In the genomic region with DNA sequence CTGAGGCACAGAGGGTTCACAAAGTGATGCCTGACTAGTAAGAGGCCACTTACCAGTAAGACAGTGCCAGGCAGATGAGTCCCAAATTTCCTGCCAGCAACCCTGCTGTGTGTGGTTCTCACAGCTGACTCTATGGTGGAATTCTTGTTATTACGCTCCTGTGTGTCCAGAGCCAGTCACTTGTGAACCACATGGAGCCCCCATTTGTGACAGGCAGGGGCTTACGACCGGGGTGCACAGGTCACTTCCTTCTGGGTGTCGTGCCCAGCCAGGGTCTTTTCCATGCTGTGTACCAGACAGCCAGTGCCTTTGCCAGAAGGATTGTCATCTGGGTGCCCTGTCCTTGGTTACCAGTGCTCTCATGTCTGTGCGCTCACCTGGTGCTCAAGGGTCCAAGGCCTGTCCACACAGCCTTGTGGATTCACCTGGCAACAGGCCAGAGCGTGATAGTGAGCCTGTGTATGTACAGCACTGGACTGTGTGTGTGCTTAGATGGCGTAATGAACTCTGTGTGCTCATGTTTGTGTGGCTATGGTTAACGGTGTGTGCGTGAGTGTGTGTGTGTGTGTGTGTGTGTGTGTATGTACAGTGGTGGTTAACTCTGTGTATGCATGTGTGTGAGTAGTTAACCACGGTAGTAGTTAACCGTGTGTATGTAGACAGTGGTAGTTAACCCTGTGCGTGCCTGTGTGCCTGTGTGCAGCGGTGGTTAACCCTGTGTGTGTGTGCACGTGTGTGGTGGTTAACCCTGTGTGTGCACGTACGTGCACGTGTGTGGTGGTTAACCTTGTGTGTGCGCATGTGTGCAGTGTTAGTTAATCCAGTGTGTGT, we compare ENCODE assay signal across 1 cellular context.
TF ChIP-seq lines count a peak whose summit lies in the region.

No MANE protein-coding gene starts in this region.

TF ChIP-seq in H1, 55 proteins besides CTCF, POLR2A, EP300 and RAD21 (continued from another document):
- TF ChIP-seq, protein P1, sequence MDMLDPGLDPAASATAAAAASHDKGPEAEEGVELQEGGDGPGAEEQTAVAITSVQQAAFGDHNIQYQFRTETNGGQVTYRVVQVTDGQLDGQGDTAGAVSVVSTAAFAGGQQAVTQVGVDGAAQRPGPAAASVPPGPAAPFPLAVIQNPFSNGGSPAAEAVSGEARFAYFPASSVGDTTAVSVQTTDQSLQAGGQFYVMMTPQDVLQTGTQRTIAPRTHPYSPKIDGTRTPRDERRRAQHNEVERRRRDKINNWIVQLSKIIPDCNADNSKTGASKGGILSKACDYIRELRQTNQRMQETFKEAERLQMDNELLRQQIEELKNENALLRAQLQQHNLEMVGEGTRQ (IDR thresholded peaks at IDR 0.05; ENCODE audit: low read length) = no peak
- no peak for TF ChIP-seq CTBP2 (IDR thresholded peaks at IDR 0.05; ENCODE audit: borderline replicate concordance, insufficient read depth, insufficient read length, low read length)
- TF ChIP-seq PHF8 (conservative IDR thresholded peaks at IDR 0.05; ENCODE audit: low read depth, low read length) = no peak
